ENCODE assay signal across 8 cellular contexts in genomic region chr19:57599761-57600383, GRCh38. TPM values are rescaled to one million over a fixed set of nuclear protein-coding genes. Genes with fewer than 3 reads are reported as not detected.
DNase-seq lines count a peak whose midpoint lies in the region; ATAC-seq and FAIRE-seq lines count a peak whose summit lies in the region.

Gene ZNF530, plus strand, starts transcription at chr19:57599885. Its CDS starts 4,461 bp downstream, at chr19:57604346.

- CTCF ChIA-PET in CD4-positive, alpha-beta memory T cell (lab: Charles Lee; ENCODE audit: partially characterized antibody), result no interaction called here
- CTCF ChIA-PET in activated CD8-positive, alpha-beta memory T cell treated with anti-CD3 and anti-CD28 coated beads, Interleukin-2, amount 10 ng/mL, durations not matched to agents 7 days and 5 days (lab: Charles Lee), result interaction anchor here (1.2 to 1.4 kb wide), 3 partner anchors 14 to 82 kb away, joined by 3 to 5 read pairs (median 3); partner anchors contain the start of genes ZNF134, ZNF211 and ZNF551

- peaks cover 12 to 51% (median 45%) of the 10 kb centered on the region in 8 donors for H3K9me3 Mint-ChIP-seq in CD4-positive, alpha-beta memory T cell
- H3K9me3 Mint-ChIP-seq in activated CD8-positive, alpha-beta memory T cell treated with anti-CD3 and anti-CD28 coated beads, Interleukin-2, amount 10 ng/mL, durations not matched to agents 7 days and 5 days (ENCODE audit: low read depth), result peaks cover 31% of the 10 kb centered on the region

- H3K27ac ChIP-seq in CD4-positive, alpha-beta memory T cell (ENCODE audit: low read depth, low read length), result peak within 1 kb of the TSS; percentile 40

- peaks cover 0 to 3% of the 10 kb centered on the region in 2 donors for H3K27me3 Mint-ChIP-seq in CD4-positive, alpha-beta memory T cell
- H3K27me3 Mint-ChIP-seq in activated CD8-positive, alpha-beta memory T cell treated with anti-CD3 and anti-CD28 coated beads, Interleukin-2, amount 10 ng/mL, durations not matched to agents 7 days and 5 days, result no peaks in the 10 kb centered on the region

- peak within 1 kb of the TSS; percentile 86 to 93 (median 90) for H3K4me3 Mint-ChIP-seq in CD4-positive, alpha-beta memory T cell
- H3K4me3 Mint-ChIP-seq in activated CD8-positive, alpha-beta memory T cell treated with anti-CD3 and anti-CD28 coated beads, Interleukin-2, amount 10 ng/mL, durations not matched to agents 7 days and 5 days, result peak within 1 kb of the TSS; percentile 80

- H3K9me3 ChIP-seq in CD4-positive, alpha-beta memory T cell (ENCODE audit: control insufficient read depth in 1 of 2, low read length in 2 of 2), result peaks cover 0 to 16% of the 10 kb centered on the region in 2 donors

- H3K36me3 Mint-ChIP-seq in CD4-positive, alpha-beta memory T cell, result peaks cover 43% of the 10 kb centered on the region in 2 donors
- H3K36me3 Mint-ChIP-seq in activated CD8-positive, alpha-beta memory T cell treated with anti-CD3 and anti-CD28 coated beads, Interleukin-2, amount 10 ng/mL, durations not matched to agents 7 days and 5 days, result peaks cover 42% of the 10 kb centered on the region

- peak within 1 kb of the TSS; percentile 28 to 93 (median 81) for H3K27ac Mint-ChIP-seq in CD4-positive, alpha-beta memory T cell
- H3K27ac Mint-ChIP-seq in activated CD8-positive, alpha-beta memory T cell treated with anti-CD3 and anti-CD28 coated beads, Interleukin-2, amount 10 ng/mL, durations not matched to agents 7 days and 5 days, result peak within 1 kb of the TSS; percentile 78

- ATAC-seq in GM19463 (IDR thresholded peaks at IDR 0.05; ENCODE audit: unreplicated experiment), result peak; percentile 99
- ATAC-seq in activated CD8-positive, alpha-beta memory T cell treated with anti-CD3 and anti-CD28 coated beads, Interleukin-2, amount 10 ng/mL, durations not matched to agents 7 days and 5 days, result peak; percentile 99

- intact Hi-C loops in CD4-positive, alpha-beta memory T cell (cut with micrococcal nuclease), result loop anchor here (1.0 kb wide), 2 partner anchors 14 to 16 kb away; partner anchors contain the start of genes ZIK1 and ZNF134

- peaks cover 5 to 24% (median 19%) of the 10 kb centered on the region in 4 donors for H3K4me1 Mint-ChIP-seq in CD4-positive, alpha-beta memory T cell
- H3K4me1 Mint-ChIP-seq in activated CD8-positive, alpha-beta memory T cell treated with anti-CD3 and anti-CD28 coated beads, Interleukin-2, amount 10 ng/mL, durations not matched to agents 7 days and 5 days, result peaks cover 17% of the 10 kb centered on the region

- H3K36me3 ChIP-seq in CD4-positive, alpha-beta memory T cell (ENCODE audit: insufficient read depth, low read length), result peaks cover 11% of the 10 kb centered on the region

- H3K4me3 ChIP-seq in CD4-positive, alpha-beta memory T cell (ENCODE audit: low read length in 2 of 2), result peak within 1 kb of the TSS; percentile 38 to 76

- peaks cover 16% of the 10 kb centered on the region for H3K4me1 ChIP-seq in CD4-positive, alpha-beta memory T cell (ENCODE audit: insufficient read depth, low read length)

- DNase-seq in CD4-positive, alpha-beta memory T cell, result peak; percentile 74 to 80 (median 76)
- DNase-seq in HS-27A (ENCODE audit: low read depth) (peak; percentile 90), NOMO-1 (lab: John Stamatoyannopoulos, UW; ENCODE audit: unreplicated experiment in 2 of 2) (peak; percentile 81 to 82), mesenteric fat pad (ENCODE audit: low spot score) (peak; percentile 98)
- DNase-seq in activated CD8-positive, alpha-beta memory T cell treated with anti-CD3 and anti-CD28 coated beads, Interleukin-2, amount 10 ng/mL, durations not matched to agents 7 days and 5 days, result peak; percentile 94
- peak; percentile 74 for DNase-seq in stimulated activated CD8-positive, alpha-beta memory T cell treated with anti-CD3 and anti-CD28 coated beads, Interleukin-15, amount 100 ng/mL, for 1 hour (ENCODE audit: low read depth)

- POLR2A ChIA-PET in CD4-positive, alpha-beta memory T cell (lab: Charles Lee; ENCODE audit: partially characterized antibody), result interaction anchor here (0.7 to 2.1 kb wide), 7 partner anchors 14 to 402 kb away, joined by 3 to 8 read pairs (median 4); partner anchors contain the start of genes ZIK1, ZNF134, ZNF211 and ZNF606

- FAIRE-seq in endometrium (lab: Jason Lieb, UNC), result peak; percentile 60

- no peaks in the 10 kb centered on the region for H3K27me3 ChIP-seq in CD4-positive, alpha-beta memory T cell (ENCODE audit: insufficient read depth, low read length)

RNA-seq across cellular contexts. Expression of gene ZNF530, which starts in this region (rescaled TPM):
- total RNA-seq in CD4-positive, alpha-beta memory T cell, result 10 to 100 TPM in 1 of 2 experiments, 1 to 10 TPM in 1; 9.9 to 10.9 TPM
- polyA plus RNA-seq in CD4-positive, alpha-beta memory T cell, result 1 to 10 TPM; 6.8 to 9.8 TPM
- total RNA-seq in activated CD8-positive, alpha-beta memory T cell treated with anti-CD3 and anti-CD28 coated beads, Interleukin-2, amount 10 ng/mL, durations not matched to agents 7 days and 5 days, result 10 to 100 TPM; 10.6 to 12.4 TPM
- total RNA-seq in mesenteric fat pad, result 3.0 TPM

Comparison
In these comparisons a context has a peak if more than half of its experiments do, and no peak if none do; other contexts are left out.
1. Peak in every context shown above with its lines: DNase-seq, ATAC-seq, H3K4me3 ChIP-seq and H3K27ac ChIP-seq.